ENCODE assay signal across 34 cellular contexts in genomic region chrX:135324463-135324862, GRCh38. TPM values are rescaled to one million over a fixed set of nuclear protein-coding genes. Genes with fewer than 3 reads are reported as not detected.
"Had no signal": no experiment of that assay in that cellular context is flagged by ENCODE, and none has a peak within 500 bp of the region (broad histone marks: within the 10 kb centered on the region; RNA-seq: fewer than 3 reads in every experiment).

No MANE protein-coding gene starts in this region.

- DNase-seq: dermis blood vessel endothelial cell; effector memory CD4-positive, alpha-beta T cell; foreskin keratinocyte; heart left ventricle; kidney; left cardiac atrium; lower lobe of right lung; natural killer cell; sigmoid colon; spleen; stimulated activated CD4-positive, alpha-beta T cell treated with anti-CD3 and anti-CD28 coated beads, Interleukin-4, amount 100 ng/mL, for 4 hours; stimulated activated naive CD8-positive, alpha-beta T cell treated with anti-CD3 and anti-CD28 coated beads, Interleukin-15, Interleukin-2, amounts not matched to agents 100 U/mL and 50 U/mL, for 24 hours; substantia nigra; testis; tibial artery had no signal

- H3K4me3 ChIP-seq: coronary artery, esophagus muscularis mucosa, gastroesophageal sphincter, heart left ventricle, hepatocyte, lower lobe of right lung, right atrium auricular region, sigmoid colon, spleen, testis, tibial artery had no signal

- H3K9ac ChIP-seq: parathyroid adenoma had no signal

- H3K4me1 Mint-ChIP-seq: stimulated activated memory B cell treated with anti-CD40 and anti-IgM and Interleukin-4, amounts not matched to agents 10 μg/mL and 1 μg/mL and 100 μg/mL, for 72 hours had no signal

- H3K9me3 ChIP-seq: gastroesophageal sphincter, neutrophil, testis had no signal

- H3K4me1 ChIP-seq: foreskin keratinocyte, gastroesophageal sphincter, lower lobe of right lung, parathyroid adenoma, spleen, testis, tibial artery had no signal

- H3K4me2 ChIP-seq: hepatocyte had no signal

- H3K36me3 ChIP-seq: lower lobe of right lung, neutrophil, right atrium auricular region, sigmoid colon had no signal

- H3K27me3 ChIP-seq: foreskin keratinocyte, gastroesophageal sphincter, hepatocyte, neutrophil, right atrium auricular region, sigmoid colon, spleen, testis, tibial artery had no signal

- ATAC-seq: foreskin keratinocyte; gastroesophageal sphincter; heart left ventricle; left ventricle myocardium superior; lower lobe of right lung; natural killer cell; stimulated activated memory B cell treated with anti-CD40 and anti-IgM and Interleukin-4, amounts not matched to agents 10 μg/mL and 1 μg/mL and 100 μg/mL, for 72 hours; stimulated activated naive CD8-positive, alpha-beta T cell treated with anti-CD3 and anti-CD28 coated beads, Interleukin-15, Interleukin-2, amounts not matched to agents 100 U/mL and 50 U/mL, for 24 hours had no signal

- H3K27ac Mint-ChIP-seq: natural killer cell; progenitor cell of endocrine pancreas; stimulated activated memory B cell treated with anti-CD40 and anti-IgM and Interleukin-4, amounts not matched to agents 10 μg/mL and 1 μg/mL and 100 μg/mL, for 72 hours; type B pancreatic cell had no signal

- H3K79me2 ChIP-seq: hepatocyte had no signal

- FAIRE-seq: endothelial cell of umbilical vein, kidney had no signal

- H3K36me3 Mint-ChIP-seq: natural killer cell had no signal

- H3K27me3 Mint-ChIP-seq: progenitor cell of endocrine pancreas; stimulated activated memory B cell treated with anti-CD40 and anti-IgM and Interleukin-4, amounts not matched to agents 10 μg/mL and 1 μg/mL and 100 μg/mL, for 72 hours; type B pancreatic cell had no signal

- H3K4me3 Mint-ChIP-seq: natural killer cell; stimulated activated memory B cell treated with anti-CD40 and anti-IgM and Interleukin-4, amounts not matched to agents 10 μg/mL and 1 μg/mL and 100 μg/mL, for 72 hours; type B pancreatic cell had no signal

- H3K27ac ChIP-seq: coronary artery, esophagus muscularis mucosa, foreskin keratinocyte, gastroesophageal sphincter, heart left ventricle, hepatocyte, lower lobe of right lung, neutrophil, parathyroid adenoma, right atrium auricular region, sigmoid colon, spleen, testis, tibial artery had no signal

- H2AFZ ChIP-seq: hepatocyte, parathyroid adenoma had no signal

RNA-seq across cellular contexts. Expression of gene ETDC, which starts 15.2 kb away (rescaled TPM):
- total RNA-seq: dermis blood vessel endothelial cell, endothelial cell of umbilical vein, epithelial cell of proximal tubule, esophagus muscularis mucosa, fibroblast of lung, foreskin keratinocyte, gastroesophageal sphincter, heart left ventricle, hepatocyte, kidney, left cardiac atrium, left ventricle myocardium superior, lower lobe of right lung, mesenteric fat pad, natural killer cell, osteoblast, progenitor cell of endocrine pancreas, right atrium auricular region, sigmoid colon, skeletal muscle tissue, spleen, testis, urinary bladder had no signal
- polyA plus RNA-seq: endothelial cell of umbilical vein, fibroblast of lung, foreskin keratinocyte, heart left ventricle, hepatocyte, neural cell, sigmoid colon, spleen, urinary bladder had no signal
